Comparison of ENCODE assay signal across 13 cellular contexts in genomic region chr1:110240476-110241210, GRCh38. TPM values are rescaled to one million over a fixed set of nuclear protein-coding genes. Genes with fewer than 3 reads are reported as not detected.
DNase-seq lines count a peak whose midpoint lies in the region; TF ChIP-seq lines count a peak whose summit lies in the region.
"Had no signal": no experiment of that assay in that cellular context is flagged by ENCODE, and none has a peak within 500 bp of the region (broad histone marks: within the 10 kb centered on the region; RNA-seq: fewer than 3 reads in every experiment).

No MANE protein-coding gene starts in this region.

- 61 to 81% methylated on average over 13 of the region's 13 CpGs for WGBS in sigmoid colon, 2 donors

- H3K4me3 ChIP-seq in SU-DHL-6 (ENCODE audit: insufficient read depth, low read length, poor library complexity, severe bottlenecking): no peak overlapping the region
- H3K4me3 ChIP-seq in sigmoid colon: no peak overlapping the region
- H3K4me3 ChIP-seq: SK-N-MC had no signal

- intact Hi-C loops in sigmoid colon (cut with DNase I): no loop called here

- H3K36me3 ChIP-seq in SU-DHL-6 (ENCODE audit: low read length) (no peaks in the 10 kb centered on the region), sigmoid colon (no peaks in the 10 kb centered on the region)
- H3K36me3 ChIP-seq: brain microvascular endothelial cell had no signal

- H2AFZ ChIP-seq in SU-DHL-6 (ENCODE audit: low read depth, low read length, severe bottlenecking): no peak overlapping the region

- DNase-seq in NCI-H82 (lab: John Stamatoyannopoulos, UW) (peak; percentile 46), NCI-H82 treated with DMSO at 0.1 percent for 48 hours (lab: John Stamatoyannopoulos, UW; ENCODE audit: unreplicated experiment) (no peak), NCI-H2029 (lab: John Stamatoyannopoulos, UW) (peak; percentile 43), sigmoid colon (peak; percentile 53), NOMO-1 treated with dmso at 0.1 percent for 144 hours (lab: John Stamatoyannopoulos, UW; ENCODE audit: unreplicated experiment) (no peak), EL (no peak), RPMI8226 (no peak)
- DNase-seq: activated naive CD4-positive, alpha-beta T cell treated with anti-CD3 and anti-CD28 coated beads, Interleukin-2, amount 50 U/mL, for 16 hours; brain microvascular endothelial cell; HCEC 1CT; NCI-H1048 had no signal

- peaks cover 0 to 16% (median 1%) of the 10 kb centered on the region in 4 donors for H3K4me1 ChIP-seq in sigmoid colon

- H3K4me2 ChIP-seq in SU-DHL-6 (ENCODE audit: low read depth, low read length, poor library complexity, severe bottlenecking): no peak overlapping the region

- H3F3A ChIP-seq in SU-DHL-6 (ENCODE audit: insufficient read depth): peaks cover 15% of the 10 kb centered on the region

- 0 out of 2 replicates have a peak overlapping the region, but pooled peaks have one; percentile 1 for H3K9ac ChIP-seq in SU-DHL-6 (ENCODE audit: low read length)

- no peaks in the 10 kb centered on the region for H3K9me2 ChIP-seq in SU-DHL-6 (replicated peaks; ENCODE audit: insufficient read depth, low read length)

- no peaks in the 10 kb centered on the region for H3K27me3 ChIP-seq in SU-DHL-6 (ENCODE audit: low read length)
- no peaks in the 10 kb centered on the region for H3K27me3 ChIP-seq in sigmoid colon

- TF ChIP-seq EP300 in sigmoid colon (IDR thresholded peaks at IDR 0.05): no peak

- TF ChIP-seq POLR2A in sigmoid colon (IDR thresholded peaks at IDR 0.05): no peak

- TF ChIP-seq CTCF in SU-DHL-6 (IDR thresholded peaks at IDR 0.05; ENCODE audit: insufficient read depth, low read length, poor library complexity, severe bottlenecking) (no peak), sigmoid colon (IDR thresholded peaks at IDR 0.05) (no peak)

- no peaks in the 10 kb centered on the region for H3K9me3 ChIP-seq in SU-DHL-6 (ENCODE audit: insufficient read depth, low read length)
- no peaks in the 10 kb centered on the region for H3K9me3 ChIP-seq in sigmoid colon

- no peaks in the 10 kb centered on the region for H3K79me2 ChIP-seq in SU-DHL-6 (ENCODE audit: insufficient read depth, low read length)

- H4K20me1 ChIP-seq in SU-DHL-6 (ENCODE audit: low read depth, low read length): no peaks in the 10 kb centered on the region

- H3K27ac ChIP-seq in SU-DHL-6 (ENCODE audit: low read depth, low read length) (0 out of 2 replicates have a peak overlapping the region, but pooled peaks have one; percentile 18), sigmoid colon (no peak overlapping the region)
- H3K27ac ChIP-seq: brain microvascular endothelial cell, SK-N-MC had no signal

RNA-seq across cellular contexts. Expression of gene KCNC4, which starts 30.5 kb away (rescaled TPM):
- 1 to 10 TPM; 1.8 to 6.4 (median 3.2) TPM for total RNA-seq in sigmoid colon
- 1 to 10 TPM in 1 of 3 donors, under 1 TPM in 2; 0.60 to 3.6 (median 0.69) TPM for polyA plus RNA-seq in sigmoid colon

Comparison
In these comparisons a context has a peak if more than half of its experiments do, and no peak if none do; other contexts are left out.
1. DNase-seq: peak in NCI-H82 (single experiment), NCI-H2029 (single experiment) and sigmoid colon (single experiment); none in NCI-H82 treated with DMSO at 0.1 percent for 48 hours (single experiment), NOMO-1 treated with dmso at 0.1 percent for 144 hours (single experiment), EL (single experiment) and RPMI8226 (single experiment).